In the genomic region with DNA sequence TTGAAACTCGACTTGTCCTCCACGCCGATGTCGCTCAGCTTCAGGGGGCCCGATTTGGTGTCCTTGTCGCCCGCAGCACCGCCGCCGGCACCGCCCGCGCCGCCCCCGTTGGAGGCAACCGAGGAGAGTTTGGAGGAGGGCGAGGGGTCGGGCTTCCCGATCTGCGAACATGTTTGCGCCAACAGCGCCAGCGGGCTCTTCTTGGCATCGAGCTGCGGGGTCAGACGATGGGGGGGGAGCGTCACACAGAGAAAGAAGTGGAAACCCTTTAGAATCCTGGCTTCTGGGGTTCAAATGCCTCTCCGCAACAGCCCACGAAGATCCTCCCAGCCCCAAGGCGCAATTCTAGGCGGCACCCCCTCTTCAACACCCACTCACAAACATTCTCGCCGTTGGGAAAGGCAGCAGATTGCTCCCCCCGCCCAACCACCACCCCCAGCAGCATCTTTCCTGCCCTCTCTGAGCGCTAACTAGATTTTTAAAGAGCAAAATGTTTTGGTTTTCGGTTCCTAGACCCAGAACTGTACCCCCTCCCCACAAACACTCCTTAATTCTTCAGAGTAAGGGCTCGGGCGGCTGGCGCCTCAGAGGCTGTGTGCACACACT, we compare ENCODE assay signal across 8 cellular contexts. TPM values are rescaled to one million over a fixed set of nuclear protein-coding genes. Genes with fewer than 3 reads are reported as not detected.
DNase-seq lines count a peak whose midpoint lies in the region; ATAC-seq lines count a peak whose summit lies in the region.

No MANE protein-coding gene starts in this region.

- DNase-seq in NCI-H82 (lab: John Stamatoyannopoulos, UW) = peak; percentile 22
- no peak for DNase-seq in NCI-H82 treated with DMSO at 0.1 percent for 48 hours (lab: John Stamatoyannopoulos, UW; ENCODE audit: unreplicated experiment)
- no peak for DNase-seq in SJCRH30
- peak; percentile 29 for DNase-seq in fibroblast of peridontal ligament (ENCODE audit: extremely low read depth)
- DNase-seq in posterior vena cava (ENCODE audit: low spot score) = peak; percentile 88
- DNase-seq in DMS79 treated with DMSO at 0.1 percent for 48 hours (lab: John Stamatoyannopoulos, UW) = no peak
- DNase-seq in SHP77 (lab: John Stamatoyannopoulos, UW) = no peak

- intact Hi-C loops in posterior vena cava (cut with DNase I) = loop anchor here (2.0 to 10.0 kb wide), 6 partner anchors 255 to 905 kb away; no protein-coding TSS in a partner anchor

- H3K27me3 ChIP-seq in SJCRH30 = no peaks in the 10 kb centered on the region

- ATAC-seq in GM19452 (IDR thresholded peaks at IDR 0.05; ENCODE audit: unreplicated experiment) = no peak

- no peaks in the 10 kb centered on the region for H3K9me3 ChIP-seq in SJCRH30 (replicated peaks)

- H3K4me1 ChIP-seq in SJCRH30 = peaks cover 3% of the 10 kb centered on the region; the same call in 1 of the 2 replicates

- peak overlapping the region; percentile 49; the same call in 1 of the 2 replicates for H3K27ac ChIP-seq in SJCRH30

- peaks cover 10% of the 10 kb centered on the region for H3K36me3 ChIP-seq in SJCRH30

- H3K4me3 ChIP-seq in SJCRH30 = peak overlapping the region; percentile 69

RNA-seq across cellular contexts. Expression of gene ZNF503, which starts 1.3 kb away (rescaled TPM):
- 1.8 and 1.9 TPM in 2 replicates for total RNA-seq in SJCRH30 (2014; rRNA removed; shearing (Covaris generic))
- 10 to 100 TPM; 27.9 to 36.0 TPM for total RNA-seq in posterior vena cava

RNA-seq across cellular contexts. Expression of gene LRMDA, which starts 31.2 kb away (rescaled TPM):
- total RNA-seq in SJCRH30 (2014; rRNA removed; shearing (Covaris generic)) = 0.24 TPM in 1 of 2 replicates, not detected in the other
- total RNA-seq in posterior vena cava = 10 to 100 TPM; 14.4 to 18.0 TPM

Comparison
In these comparisons a context has a peak if more than half of its experiments do, and no peak if none do; other contexts are left out.
1. DNase-seq: peak in NCI-H82 (single experiment), fibroblast of peridontal ligament (single experiment) and posterior vena cava (single experiment); none in NCI-H82 treated with DMSO at 0.1 percent for 48 hours (single experiment), SJCRH30 (0 of 2), DMS79 treated with DMSO at 0.1 percent for 48 hours (single experiment) and SHP77 (0 of 2).
2. RNA of gene ZNF503, which starts 1.3 kb away (total RNA-seq): 27.9 to 36.0 TPM in posterior vena cava; 1.8 to 1.9 TPM in SJCRH30; every median in the first group is over 10 times any median in the second.
3. RNA of gene LRMDA, which starts 31.2 kb away (total RNA-seq): 14.4 to 18.0 TPM in posterior vena cava; 0.24 TPM in SJCRH30; every median in the first group is over 10 times any median in the second.